Comparison of ENCODE assay signal across 1 cellular context in genomic region chr20:41497186-41497895, GRCh38.
TF ChIP-seq lines count a peak whose summit lies in the region.

No MANE protein-coding gene starts in this region.

TF ChIP-seq in HepG2, 621 proteins besides CTCF, POLR2A, EP300 and RAD21 (continued from another document and continues in another):
- TF ChIP-seq ARID3A (IDR thresholded peaks at IDR 0.05; ENCODE audit: low read depth, low read length) = peak; percentile 98
- no peak for TF ChIP-seq ZNF850 (CRISPR knock-in tag; conservative IDR thresholded peaks at IDR 0.05)
- no peak for TF ChIP-seq NONO (IDR thresholded peaks at IDR 0.05)
- TF ChIP-seq NONO (CRISPR knock-in tag; conservative IDR thresholded peaks at IDR 0.05) = peak; percentile 51; the same call in 1 of the 2 replicates
- 0 out of 2 replicates have a peak, but pooled peaks have one; percentile 81 for TF ChIP-seq ZNF678 (CRISPR knock-in tag; IDR thresholded peaks at IDR 0.05)
- peak; percentile 20; a peak in 2 of 4 replicates for TF ChIP-seq MAFK (conservative IDR thresholded peaks at IDR 0.05 in 1 of 2, IDR thresholded peaks at IDR 0.05 in 1 of 2; ENCODE audit: low read length in 2 of 2)
- TF ChIP-seq ZNF891 (CRISPR knock-in tag; IDR thresholded peaks at IDR 0.05) = no peak
- 0 out of 2 replicates have a peak, but pooled peaks have one; percentile 30 for TF ChIP-seq ZNF652 (CRISPR knock-in tag; IDR thresholded peaks at IDR 0.05; ENCODE audit: borderline replicate concordance, low read depth)
- no peak for TF ChIP-seq ZBTB4 (CRISPR knock-in tag; IDR thresholded peaks at IDR 0.05; ENCODE audit: borderline replicate concordance)
- peak; percentile 16; the same call in 1 of the 2 replicates for TF ChIP-seq CREB1 (IDR thresholded peaks at IDR 0.05)
- TF ChIP-seq CREB1 (CRISPR knock-in tag; IDR thresholded peaks at IDR 0.05) = peak; percentile 37; the same call in 1 of the 2 replicates
- TF ChIP-seq SMYD3 (CRISPR knock-in tag; IDR thresholded peaks at IDR 0.05) = peak; percentile 82; the same call in 1 of the 2 replicates
- TF ChIP-seq HNF4G (IDR thresholded peaks at IDR 0.05; ENCODE audit: borderline replicate concordance, low read depth, low read length) = peak; percentile 86
- TF ChIP-seq HNF4G (CRISPR knock-in tag; IDR thresholded peaks at IDR 0.05; ENCODE audit: borderline replicate concordance, low read depth) = peak; percentile 50; the same call in 1 of the 2 replicates
- TF ChIP-seq PHF5A (CRISPR knock-in tag; IDR thresholded peaks at IDR 0.05; ENCODE audit: low read depth, unreplicated experiment) = no peak
- no peak for TF ChIP-seq ZSCAN22 (CRISPR knock-in tag; IDR thresholded peaks at IDR 0.05)
- peak; percentile 80 for TF ChIP-seq HDAC1 (CRISPR knock-in tag; IDR thresholded peaks at IDR 0.05)
- no peak for TF ChIP-seq TCF7L2 (IDR thresholded peaks at IDR 0.05; ENCODE audit: low read depth, low read length)
- peak; percentile 97 for TF ChIP-seq PAXIP1 (CRISPR knock-in tag; conservative IDR thresholded peaks at IDR 0.05)
- peak; percentile 24; the same call in 1 of the 2 replicates for TF ChIP-seq ZFX (CRISPR knock-in tag; IDR thresholded peaks at IDR 0.05; ENCODE audit: low read depth)
- TF ChIP-seq ZBED4 (CRISPR knock-in tag; IDR thresholded peaks at IDR 0.05; ENCODE audit: borderline replicate concordance) = peak; percentile 80
- TF ChIP-seq CERS6 (CRISPR knock-in tag; IDR thresholded peaks at IDR 0.05) = no peak
- no peak for TF ChIP-seq SATB2 (CRISPR knock-in tag; IDR thresholded peaks at IDR 0.05)
- no peak for TF ChIP-seq DNMT3B (CRISPR knock-in tag; conservative IDR thresholded peaks at IDR 0.05)
- 0 out of 2 replicates have a peak, but pooled peaks have one; percentile 62 for TF ChIP-seq ELF4 (CRISPR knock-in tag; IDR thresholded peaks at IDR 0.05; ENCODE audit: borderline replicate concordance)
- peak; percentile 75 for TF ChIP-seq GATAD1 (CRISPR knock-in tag; IDR thresholded peaks at IDR 0.05)
- peak; percentile 41; the same call in 1 of the 2 replicates for TF ChIP-seq ARID4A (CRISPR knock-in tag; IDR thresholded peaks at IDR 0.05; ENCODE audit: borderline replicate concordance)
- TF ChIP-seq SIX1 (CRISPR knock-in tag; IDR thresholded peaks at IDR 0.05; ENCODE audit: borderline replicate concordance) = peak; percentile 64; the same call in 1 of the 2 replicates
- TF ChIP-seq PTBP1 (IDR thresholded peaks at IDR 0.05; ENCODE audit: low read depth, low read length, poor library complexity, severe bottlenecking) = no peak
- no peak for TF ChIP-seq BORCS8-MEF2B (CRISPR knock-in tag; IDR thresholded peaks at IDR 0.05)
- no peak for TF ChIP-seq ATF7 (IDR thresholded peaks at IDR 0.05)
- TF ChIP-seq ATF7 (CRISPR knock-in tag; IDR thresholded peaks at IDR 0.05) = peak; percentile 48; the same call in 1 of the 2 replicates
- no peak for TF ChIP-seq TEAD2 (CRISPR knock-in tag; IDR thresholded peaks at IDR 0.05)
- no peak for TF ChIP-seq POLR2AphosphoS2 (IDR thresholded peaks at IDR 0.05; ENCODE audit: low read depth, low read length)
- no peak for TF ChIP-seq EEA1 (CRISPR knock-in tag; IDR thresholded peaks at IDR 0.05; ENCODE audit: borderline replicate concordance)
- peak in 1 of 2 experiments; percentile 84; a peak in 2 of 4 replicates for TF ChIP-seq KLF16 (CRISPR knock-in tag; IDR thresholded peaks at IDR 0.05)
- TF ChIP-seq GMEB1 (CRISPR knock-in tag; IDR thresholded peaks at IDR 0.05; ENCODE audit: borderline replicate concordance) = 0 out of 2 replicates have a peak, but pooled peaks have one; percentile 40
- peak; percentile 41; the same call in 1 of the 2 replicates for TF ChIP-seq ZNF747 (CRISPR knock-in tag; IDR thresholded peaks at IDR 0.05; ENCODE audit: borderline replicate concordance)
- TF ChIP-seq CBX2 (IDR thresholded peaks at IDR 0.05; ENCODE audit: low read depth, low read length) = no peak
- TF ChIP-seq CBX2 (CRISPR knock-in tag; IDR thresholded peaks at IDR 0.05; ENCODE audit: low read depth) = no peak
- no peak for TF ChIP-seq ZNF567 (CRISPR knock-in tag; IDR thresholded peaks at IDR 0.05; ENCODE audit: borderline replicate concordance)
- TF ChIP-seq ZNF589 (CRISPR knock-in tag; conservative IDR thresholded peaks at IDR 0.05) = no peak
- no peak for TF ChIP-seq ZNF569 (CRISPR knock-in tag; IDR thresholded peaks at IDR 0.05; ENCODE audit: borderline replicate concordance)
